Comparison of ENCODE assay signal across 12 cellular contexts in genomic region chr1:201496296-201496690, GRCh38. TPM values are rescaled to one million over a fixed set of nuclear protein-coding genes. Genes with fewer than 3 reads are reported as not detected.
DNase-seq lines count a peak whose midpoint lies in the region; ATAC-seq and TF ChIP-seq lines count a peak whose summit lies in the region.
"Had no signal": no experiment of that assay in that cellular context is flagged by ENCODE, and none has a peak within 500 bp of the region (broad histone marks: within the 10 kb centered on the region; RNA-seq: fewer than 3 reads in every experiment).

No MANE protein-coding gene starts in this region.

- 44 to 58% methylated on average over 8 of the region's 8 CpGs for WGBS in GM23248 (ENCODE audit: low coverage in 1 of 2, low lambda C conversion rate in 2 of 2, missing lambda C conversion rate in 2 of 2), 2 experiments
- WGBS in mammary epithelial cell (ENCODE audit: low coverage, missing lambda C conversion rate) = 27% methylated on average over 7 of the region's 8 CpGs
- WGBS in right lobe of liver (ENCODE audit: insufficient coverage, low coverage, low lambda C conversion rate, missing lambda C conversion rate) = 73% methylated on average over 8 of the region's 8 CpGs
- WGBS in smooth muscle cell (ENCODE audit: low lambda C conversion rate) = 18% methylated on average over 8 of the region's 8 CpGs
- no CpG with 5 or more reads among the region's 8 CpGs for WGBS in H9 (ENCODE audit: extremely low coverage, insufficient read length, low lambda C conversion rate)

- H3K18ac ChIP-seq in H9 (ENCODE audit: insufficient read length, low read depth, low read length) = no peak overlapping the region

- peaks cover 27 to 40% of the 10 kb centered on the region in 2 experiments for H3K4me1 Mint-ChIP-seq in H9
- H3K4me1 Mint-ChIP-seq: naive B cell had no signal

- peak overlapping the region; percentile 49 for H3K9ac ChIP-seq in GM23248
- peak overlapping the region; percentile 45 for H3K9ac ChIP-seq in mammary epithelial cell (ENCODE audit: insufficient read depth, low read length)
- peak overlapping the region; percentile 61 for H3K9ac ChIP-seq in smooth muscle cell (ENCODE audit: low read depth)
- H3K9ac ChIP-seq in H9 (ENCODE audit: extremely low read depth, insufficient read length, low read length) = no peak overlapping the region

- no peak overlapping the region for H2BK5ac ChIP-seq in H9 (ENCODE audit: insufficient read length, low read length)

- no peak overlapping the region for H4K5ac ChIP-seq in H9 (ENCODE audit: insufficient read length, low read depth, low read length)

- no peaks in the 10 kb centered on the region; the same call in 1 of the 2 replicates for H3K27me3 Mint-ChIP-seq in H9 (ENCODE audit: low read depth)
- H3K27me3 Mint-ChIP-seq: naive B cell had no signal

- peak overlapping the region; percentile 53 for H3K4me2 ChIP-seq in GM23248 (ENCODE audit: unreplicated experiment)
- H3K4me2 ChIP-seq in mammary epithelial cell (ENCODE audit: insufficient read depth, low read depth, low read length) = peak overlapping the region; percentile 66
- H3K4me2 ChIP-seq in smooth muscle cell = peak overlapping the region; percentile 68
- H3K4me2 ChIP-seq in H9 (ENCODE audit: insufficient read depth, insufficient read length, low read length) = no peak overlapping the region

- intact Hi-C loops in mammary epithelial cell (cut with micrococcal nuclease) (no loop called here), right lobe of liver (cut with DNase I) (no loop called here)

- no peak overlapping the region for H3K23ac ChIP-seq in H9 (ENCODE audit: insufficient read length, low read depth, low read length)

- H2AK5ac ChIP-seq in H9 (ENCODE audit: insufficient read length, low read length) = no peak overlapping the region

- peaks cover 100% of the 10 kb centered on the region for H3K79me2 ChIP-seq in GM23248 (ENCODE audit: insufficient read depth)
- peaks cover 93% of the 10 kb centered on the region for H3K79me2 ChIP-seq in mammary epithelial cell (ENCODE audit: insufficient read depth, low read length)
- H3K79me2 ChIP-seq in smooth muscle cell (ENCODE audit: low read depth) = peaks cover 76% of the 10 kb centered on the region
- no peaks in the 10 kb centered on the region for H3K79me2 ChIP-seq in H9 (ENCODE audit: insufficient read depth, low read length)

- no peak overlapping the region for H3K14ac ChIP-seq in H9 (ENCODE audit: insufficient read depth, low read length)

- peaks cover 52% of the 10 kb centered on the region for H3K4me1 ChIP-seq in GM23248 (ENCODE audit: insufficient read depth)
- peaks cover 81% of the 10 kb centered on the region for H3K4me1 ChIP-seq in mammary epithelial cell (ENCODE audit: insufficient read depth, low read length)
- H3K4me1 ChIP-seq in right lobe of liver = peaks cover 0 to 83% (median 33%) of the 10 kb centered on the region in 4 donors
- H3K4me1 ChIP-seq in smooth muscle cell (ENCODE audit: low read depth) = peaks cover 41% of the 10 kb centered on the region
- peaks cover 6% of the 10 kb centered on the region for H3K4me1 ChIP-seq in H9 (ENCODE audit: insufficient read depth, low read length)

- H3F3A ChIP-seq in GM23248 (ENCODE audit: insufficient read depth) = peaks cover 46% of the 10 kb centered on the region
- peaks cover 31% of the 10 kb centered on the region for H3F3A ChIP-seq in smooth muscle cell (ENCODE audit: low read depth)

- H3T11ph ChIP-seq in H9 (ENCODE audit: low read length) = no peak overlapping the region

- H3K36me3 Mint-ChIP-seq in H9 (ENCODE audit: insufficient read depth in 1 of 3, low read depth in 3 of 3) = peaks cover 0 to 4% (median 0%) of the 10 kb centered on the region in 3 experiments; a peak in 2 of 7 replicates

- H2AFZ ChIP-seq in GM23248 (no peak overlapping the region), mammary epithelial cell (ENCODE audit: low read depth, low read length) (peak overlapping the region; percentile 28), smooth muscle cell (ENCODE audit: low read depth) (no peak overlapping the region), H9 (ENCODE audit: low read length) (no peak overlapping the region)

- H3K9me2 ChIP-seq in GM23248 (ENCODE audit: insufficient read depth) = no peaks in the 10 kb centered on the region

- no peak overlapping the region for H4K91ac ChIP-seq in H9 (ENCODE audit: insufficient read length, low read depth, low read length)

- CTCF ChIA-PET in mammary epithelial cell (lab: Charles Lee; ENCODE audit: low non-redundant PET) = interaction anchor here (0.7 kb wide), 1 partner anchor 8 kb away, joined by 4 read pairs; no protein-coding TSS in a partner anchor

- no peak overlapping the region for H4K8ac ChIP-seq in H9 (replicated peaks; ENCODE audit: insufficient read length, low read depth, low read length)

- TF ChIP-seq POLR2A in right lobe of liver (IDR thresholded peaks at IDR 0.05) = no peak

- H3K9me3 ChIP-seq in GM23248 (ENCODE audit: low read depth) (no peaks in the 10 kb centered on the region), mammary epithelial cell (replicated peaks; ENCODE audit: insufficient read depth, low read length) (no peaks in the 10 kb centered on the region), right lobe of liver (no peaks in the 10 kb centered on the region), smooth muscle cell (replicated peaks; ENCODE audit: low read depth) (no peaks in the 10 kb centered on the region), H9 (ENCODE audit: control insufficient read depth, low read depth, low read length) (no peaks in the 10 kb centered on the region)

- DNase-seq in GM23248 (no peak), mammary epithelial cell (no peak), right lobe of liver (no peak), smooth muscle cell (lab: John Stamatoyannopoulos, UW; ENCODE audit: unreplicated experiment) (no peak), GM03348 (ENCODE audit: low spot score) (no peak), H9 (no peak), NCI-H2081 treated with DMSO at 0.1 percent for 48 hours (lab: John Stamatoyannopoulos, UW) (no peak)
- DNase-seq: H7, naive B cell, NCI-H446 treated with DMSO at 0.1 percent for 48 hours had no signal

- H2BK15ac ChIP-seq in H9 (ENCODE audit: low read depth, low read length) = no peak overlapping the region

- in situ Hi-C loops in GM23248 (cut with MboI) = no loop called here
- in situ Hi-C loops in mammary epithelial cell (cut with MboI; ENCODE audit: low sequenced_read_pairs in 2 of 2) = no loop called here

- no peaks in the 10 kb centered on the region for H3K79me1 ChIP-seq in H9 (ENCODE audit: insufficient read depth, low read depth, low read length, poor library complexity, severe bottlenecking)

- no peak overlapping the region for H3K56ac ChIP-seq in H9 (ENCODE audit: insufficient read length, low read depth, low read length)

- BruUV-seq in mammary epithelial cell (replicated peaks; lab: Mats Ljungman, UMichigan) = no TSS peak

- H2BK20ac ChIP-seq in H9 (ENCODE audit: low read depth, low read length, poor library complexity, severe bottlenecking) = no peak overlapping the region

- H3K27ac ChIP-seq in GM23248 (peak overlapping the region; percentile 58), mammary epithelial cell (ENCODE audit: insufficient read depth, low read depth, low read length) (peak overlapping the region; percentile 67), right lobe of liver (peak overlapping the region; percentile 14 to 79 (median 72)), smooth muscle cell (ENCODE audit: low read depth) (peak overlapping the region; percentile 82), H9 (ENCODE audit: insufficient read length, low read depth, low read length) (no peak overlapping the region)

- no peak overlapping the region for H3K27ac Mint-ChIP-seq in H9
- H3K27ac Mint-ChIP-seq: activated T-helper 1 cell treated with anti-CD3 and anti-CD28 coated beads, Interleukin-12 subunit alpha, Interleukin-12 subunit beta, Interleukin-2, Interleukin-4 antibody, amounts not matched to agents 30 ng/mL and 10 ng/mL and 1 ng/mL, durations not matched to agents 14 hours and 24 hours and 36 hours had no signal

- H3K36me3 ChIP-seq in GM23248 (ENCODE audit: low read depth) (peaks cover 40% of the 10 kb centered on the region), mammary epithelial cell (ENCODE audit: insufficient read depth, low read length) (peaks cover 9% of the 10 kb centered on the region), right lobe of liver (peaks cover 0 to 16% (median 6%) of the 10 kb centered on the region in 4 donors), smooth muscle cell (ENCODE audit: low read depth) (peaks cover 5% of the 10 kb centered on the region)

- no peak overlapping the region for H2BK12ac ChIP-seq in H9 (ENCODE audit: insufficient read length, low read depth, low read length)

- ATAC-seq in right lobe of liver (no peak), GM19035 (IDR thresholded peaks at IDR 0.05; ENCODE audit: unreplicated experiment) (no peak)

- H3K4me3 ChIP-seq in GM23248 (no peak overlapping the region), mammary epithelial cell (replicated peaks in 1 of 3; ENCODE audit: insufficient read depth in 1 of 3, low read depth in 2 of 3, low read length in 3 of 3) (peak overlapping the region in 1 of 3 experiments; percentile 0), right lobe of liver (no peak overlapping the region), smooth muscle cell (no peak overlapping the region)

- H3K23me2 ChIP-seq in H9 (ENCODE audit: insufficient read length, low read depth, low read length, poor library complexity, severe bottlenecking) = no peaks in the 10 kb centered on the region

- dilution Hi-C loops in mammary epithelial cell (cut with HindIII; ENCODE audit: low sequenced_read_pairs) = no loop called here

- TF ChIP-seq CTCF in mammary epithelial cell (conservative IDR thresholded peaks at IDR 0.05 in 1 of 2, IDR thresholded peaks at IDR 0.05 in 1 of 2; ENCODE audit: extremely low read depth in 1 of 2, insufficient read depth in 1 of 2, low read depth in 1 of 2, low read length in 2 of 2) (no peak), right lobe of liver (IDR thresholded peaks at IDR 0.05) (no peak), smooth muscle cell (IDR thresholded peaks at IDR 0.05; ENCODE audit: borderline replicate concordance, insufficient read depth, poor library complexity, severe bottlenecking) (no peak), H9 (conservative IDR thresholded peaks at IDR 0.05) (no peak)

- no peaks in the 10 kb centered on the region for H4K20me1 ChIP-seq in GM23248 (ENCODE audit: insufficient read depth)
- H4K20me1 ChIP-seq in mammary epithelial cell (ENCODE audit: insufficient read depth, low read length) = no peaks in the 10 kb centered on the region
- H4K20me1 ChIP-seq in smooth muscle cell (ENCODE audit: low read depth) = peaks cover 85% of the 10 kb centered on the region
- H4K20me1 ChIP-seq in H9 (ENCODE audit: control insufficient read depth, insufficient read depth, insufficient read length) = no peaks in the 10 kb centered on the region

- H3K27me3 ChIP-seq in GM23248 (replicated peaks; ENCODE audit: insufficient read depth) (no peaks in the 10 kb centered on the region), mammary epithelial cell (ENCODE audit: insufficient read depth, low read length) (no peaks in the 10 kb centered on the region), right lobe of liver (no peaks in the 10 kb centered on the region), smooth muscle cell (ENCODE audit: low read depth) (no peaks in the 10 kb centered on the region), H9 (ENCODE audit: insufficient read depth, low read length) (no peaks in the 10 kb centered on the region)

- no peak overlapping the region for H3K4me3 Mint-ChIP-seq in H9
- H3K4me3 Mint-ChIP-seq: activated T-helper 1 cell treated with anti-CD3 and anti-CD28 coated beads, Interleukin-12 subunit alpha, Interleukin-12 subunit beta, Interleukin-2, Interleukin-4 antibody, amounts not matched to agents 30 ng/mL and 10 ng/mL and 1 ng/mL, durations not matched to agents 14 hours and 24 hours and 36 hours; naive B cell had no signal

- peaks cover 3 to 5% of the 10 kb centered on the region in 2 experiments; a peak in 3 of 5 replicates for H3K9me3 Mint-ChIP-seq in H9
- H3K9me3 Mint-ChIP-seq: activated T-helper 1 cell treated with anti-CD3 and anti-CD28 coated beads, Interleukin-12 subunit alpha, Interleukin-12 subunit beta, Interleukin-2, Interleukin-4 antibody, amounts not matched to agents 30 ng/mL and 10 ng/mL and 1 ng/mL, durations not matched to agents 14 hours and 24 hours and 36 hours had no signal

- H3K4ac ChIP-seq in H9 (ENCODE audit: low read depth, low read length) = no peak overlapping the region

- no peak overlapping the region for H2BK120ac ChIP-seq in H9 (ENCODE audit: low read depth, low read length, poor library complexity, severe bottlenecking)

RNA-seq across cellular contexts. Expression of gene CSRP1, which starts 10.6 kb away (rescaled TPM):
- 1,160 and 1,256 TPM in 2 replicates for total RNA-seq in GM23248 (2014; rRNA removed; shearing (Covaris generic))
- polyA plus RNA-seq in GM23248 (2016; fragmentation: Nextera tagmentation; extraction: Ambion mirVana) (510 and 529 TPM in 2 replicates), mammary epithelial cell (231 TPM), smooth muscle cell (202 and 215 TPM in 2 replicates)
- total RNA-seq in mammary epithelial cell (100 to 1,000 TPM; 145 to 609 TPM), right lobe of liver (100 to 1,000 TPM in 2 of 6 experiments, 10 to 100 TPM in 4; 54.9 to 158 (median 87.0) TPM), smooth muscle cell (317 and 345 TPM in 2 replicates), H9 (2021) (0.44 TPM in 2 replicates)
- 209 TPM for polyA minus RNA-seq in mammary epithelial cell

RNA-seq across cellular contexts. Expression of gene PHLDA3, which starts 27.3 kb away (rescaled TPM):
- total RNA-seq in GM23248 (2014; rRNA removed; shearing (Covaris generic)) = 148 and 162 TPM in 2 replicates
- polyA plus RNA-seq in GM23248 (2016; fragmentation: Nextera tagmentation; extraction: Ambion mirVana) = 112 and 117 TPM in 2 replicates
- 100 to 1,000 TPM; 132 to 205 TPM for total RNA-seq in mammary epithelial cell
- 96.4 TPM for polyA plus RNA-seq in mammary epithelial cell
- polyA minus RNA-seq in mammary epithelial cell = 27.0 TPM
- total RNA-seq in right lobe of liver = 10 to 100 TPM in 1 of 6 experiments, 1 to 10 TPM in 5; 1.0 to 10.9 (median 2.7) TPM
- total RNA-seq in smooth muscle cell = 87.8 and 130 TPM in 2 replicates
- 340 and 343 TPM in 2 replicates for polyA plus RNA-seq in smooth muscle cell
- total RNA-seq in H9 (2021) = 53.9 and 55.0 TPM in 2 replicates

RNA-seq across cellular contexts. Expression of gene NAV1, which starts 42.6 kb away (rescaled TPM):
- total RNA-seq in GM23248 (2014; rRNA removed; shearing (Covaris generic)) = 79.0 and 81.8 TPM in 2 replicates
- polyA plus RNA-seq in GM23248 (2016; fragmentation: Nextera tagmentation; extraction: Ambion mirVana) = 74.7 and 75.6 TPM in 2 replicates
- 10 to 100 TPM; 24.3 to 94.2 TPM for total RNA-seq in mammary epithelial cell
- polyA plus RNA-seq in mammary epithelial cell = 48.9 TPM
- 177 TPM for polyA minus RNA-seq in mammary epithelial cell
- total RNA-seq in right lobe of liver = 1 to 10 TPM; 2.1 to 7.4 (median 3.7) TPM
- total RNA-seq in smooth muscle cell = 52.3 and 60.1 TPM in 2 replicates
- polyA plus RNA-seq in smooth muscle cell = 65.2 and 71.1 TPM in 2 replicates
- total RNA-seq in H9 (2021) = 20.5 and 21.6 TPM in 2 replicates

Comparison
In these comparisons a context has a peak if more than half of its experiments do, and no peak if none do; other contexts are left out.
1. RNA of gene CSRP1, which starts 10.6 kb away (total RNA-seq): 1,160 to 1,256 TPM in GM23248, 145 to 609 TPM in mammary epithelial cell, 317 to 345 TPM in smooth muscle cell and 54.9 to 158 TPM in right lobe of liver; 0.44 TPM in H9; every median in the first group is over 10 times any median in the second.